ENCODE assay signal across 16 cellular contexts in genomic region chr20:56636701-56637100, GRCh38.
A peak's percentile ranks its signal among the peaks of the same experiment; 100 is the strongest.
DNase-seq lines count a peak whose midpoint lies in the region; FAIRE-seq and TF ChIP-seq lines count a peak whose summit lies in the region.
"Had no signal": no experiment of that assay in that cellular context is flagged by ENCODE, and none has a peak within 500 bp of the region (broad histone marks: within the 10 kb centered on the region; RNA-seq: fewer than 3 reads in every experiment).

No MANE protein-coding gene starts in this region.

- DNase-seq in AG08395 (ENCODE audit: low spot score) (peak; percentile 93), HFF-Myc (ENCODE audit: extremely low read depth, low read depth) (peak; percentile 33), T1000 (lab: John Stamatoyannopoulos, UW) (peak; percentile 33), fibroblast of mammary gland (ENCODE audit: low read depth) (peak; percentile 75), GM19239 (ENCODE audit: insufficient read length, low spot score) (no peak), iPS-NIHi7 (ENCODE audit: extremely low spot score) (no peak), AML-193 (lab: John Stamatoyannopoulos, UW) (no peak)
- no peak for DNase-seq in stimulated activated naive CD4-positive, alpha-beta T cell (lab: John Stamatoyannopoulos, UW)
- DNase-seq: activated CD4-positive, alpha-beta T cell treated with anti-CD3 and anti-CD28 coated beads for 4 hours; activated naive CD8-positive, alpha-beta T cell treated with anti-CD3 and anti-CD28 coated beads, Interleukin-2, amount 50 U/mL, for 24 hours; activated T-cell treated with anti-CD3 and anti-CD28 coated beads, Interleukin-2, amount 50 U/mL, for 1 hour; DMS79; NCI-H1092 treated with DMSO at 0.1 percent for 48 hours; NCI-H446 treated with DMSO at 0.1 percent for 48 hours; T-helper 17 cell had no signal

- no peak for FAIRE-seq in GM19239 (lab: Jason Lieb, UNC)

- H3K4me3 ChIP-seq in HFF-Myc (replicated peaks; ENCODE audit: low read depth, low read length) (no peak overlapping the region), fibroblast of mammary gland (ENCODE audit: control insufficient read depth, low read depth, low read length) (no peak overlapping the region)
- H3K4me3 ChIP-seq: thoracic aorta had no signal

- TF ChIP-seq CTCF in HFF-Myc (IDR thresholded peaks at IDR 0.05; ENCODE audit: low read depth, low read length, missing control alignments) (no peak), fibroblast of mammary gland (conservative IDR thresholded peaks at IDR 0.05; ENCODE audit: control insufficient read depth, insufficient read depth, low read depth, low read length) (no peak)

Comparison
In these comparisons a context has a peak if more than half of its experiments do, and no peak if none do; other contexts are left out.
1. DNase-seq: peak in AG08395 (single experiment), HFF-Myc (single experiment), T1000 (single experiment) and fibroblast of mammary gland (single experiment); none in GM19239 (single experiment), stimulated activated naive CD4-positive, alpha-beta T cell (0 of 6), iPS-NIHi7 (single experiment) and AML-193 (0 of 2).